8 cellular contexts compared by ENCODE assay signal in the genomic region with DNA sequence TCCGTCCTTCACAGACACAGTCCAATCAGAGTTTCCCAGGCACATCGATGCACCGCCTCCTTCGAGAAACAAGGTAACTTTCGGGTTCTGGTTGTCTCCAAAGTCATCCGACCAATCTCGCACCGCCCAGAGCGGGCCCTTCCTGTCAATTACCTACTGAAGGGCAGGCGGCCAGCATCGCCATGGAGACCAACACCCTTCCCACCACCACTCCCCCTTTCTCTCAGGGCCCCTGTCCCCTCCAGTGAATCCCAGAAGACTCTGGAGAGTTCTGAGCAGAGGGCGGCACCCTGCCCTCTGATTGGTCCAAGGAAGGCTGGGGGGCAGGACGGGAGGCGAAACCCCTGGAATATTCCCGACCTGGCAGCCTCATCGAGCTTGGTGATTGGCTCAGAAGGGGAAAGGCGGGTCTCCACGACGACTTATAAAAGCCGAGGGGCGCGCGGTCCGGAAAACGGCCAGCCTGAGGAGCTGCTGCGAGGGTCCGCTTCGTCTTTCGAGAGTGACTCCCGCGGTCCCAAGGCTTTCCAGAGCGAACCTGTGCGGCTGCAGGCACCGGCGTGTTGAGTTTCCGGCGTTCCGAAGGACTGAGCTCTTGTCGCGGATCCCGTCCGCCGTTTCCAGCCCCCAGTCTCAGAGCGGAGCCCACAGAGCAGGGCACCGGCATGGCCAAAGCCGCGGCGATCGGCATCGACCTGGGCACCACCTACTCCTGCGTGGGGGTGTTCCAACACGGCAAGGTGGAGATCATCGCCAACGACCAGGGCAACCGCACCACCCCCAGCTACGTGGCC. TPM values are rescaled to one million over a fixed set of nuclear protein-coding genes. Genes with fewer than 3 reads are reported as not detected.
DNase-seq lines count a peak whose midpoint lies in the region; ATAC-seq and TF ChIP-seq lines count a peak whose summit lies in the region.

HSPA1B (plus strand) TSS at position 453 of the 794 bp plus-strand sequence; CDS start at position 666, 213 bp downstream.

- H3K79me2 ChIP-seq in MM.1S (ENCODE audit: low read length) (peaks cover 35% of the 10 kb centered on the region), neural progenitor cell (ENCODE audit: low read depth) (peaks cover 24% of the 10 kb centered on the region)

- peaks cover 2% of the 10 kb centered on the region for H3K27me3 Mint-ChIP-seq in neural progenitor cell (ENCODE audit: insufficient read depth, low read depth)

- peaks cover 3% of the 10 kb centered on the region for H3K36me3 ChIP-seq in HAP-1 (replicated peaks)
- H3K36me3 ChIP-seq in MM.1S (replicated peaks; ENCODE audit: insufficient read depth, low read length) = no peaks in the 10 kb centered on the region
- H3K36me3 ChIP-seq in SJCRH30 = no peaks in the 10 kb centered on the region
- no peaks in the 10 kb centered on the region for H3K36me3 ChIP-seq in neural progenitor cell

- peak within 1 kb of the TSS; percentile 96 for H3K4me2 ChIP-seq in MM.1S (ENCODE audit: low read depth, low read length)
- peak within 1 kb of the TSS; percentile 85 for H3K4me2 ChIP-seq in neural progenitor cell

- no peak for TF ChIP-seq CTCF in MM.1S (IDR thresholded peaks at IDR 0.05; ENCODE audit: low read length)
- TF ChIP-seq CTCF in foreskin keratinocyte (conservative IDR thresholded peaks at IDR 0.05) = no peak
- TF ChIP-seq CTCF in neural progenitor cell (IDR thresholded peaks at IDR 0.05) = no peak

- H3K27me3 ChIP-seq in HAP-1 (ENCODE audit: low read depth) (no peaks in the 10 kb centered on the region), MM.1S (replicated peaks; ENCODE audit: insufficient read depth, low read length) (no peaks in the 10 kb centered on the region), SJCRH30 (no peaks in the 10 kb centered on the region), foreskin keratinocyte (no peaks in the 10 kb centered on the region), neural progenitor cell (peaks cover 4% of the 10 kb centered on the region)

- H3K9me3 ChIP-seq in HAP-1 (no peaks in the 10 kb centered on the region), MM.1S (replicated peaks; ENCODE audit: insufficient read depth, low read length) (no peaks in the 10 kb centered on the region), SJCRH30 (replicated peaks) (no peaks in the 10 kb centered on the region), neural progenitor cell (ENCODE audit: low read depth) (no peaks in the 10 kb centered on the region)

- H3K36me3 Mint-ChIP-seq in neural progenitor cell = no peaks in the 10 kb centered on the region

- H3F3A ChIP-seq in MM.1S (ENCODE audit: insufficient read depth, low read length) (peaks cover 40% of the 10 kb centered on the region), neural progenitor cell (ENCODE audit: low read depth) (peaks cover 39% of the 10 kb centered on the region)

- H3K27ac ChIP-seq in MM.1S (ENCODE audit: low read length) (peak within 1 kb of the TSS; percentile 82), SJCRH30 (peak within 1 kb of the TSS; percentile 67), foreskin keratinocyte (peak within 1 kb of the TSS; percentile 93), neural progenitor cell (peak within 1 kb of the TSS; percentile 73)

- peaks cover 45% of the 10 kb centered on the region for H3K4me1 Mint-ChIP-seq in neural progenitor cell

- peak; percentile 70 for ATAC-seq in foreskin keratinocyte

- peak within 1 kb of the TSS; percentile 94 for H3K4me3 ChIP-seq in HAP-1
- H3K4me3 ChIP-seq in MM.1S (ENCODE audit: low read length) = peak within 1 kb of the TSS; percentile 80
- H3K4me3 ChIP-seq in SJCRH30 = peak within 1 kb of the TSS; percentile 60
- H3K4me3 ChIP-seq in neural progenitor cell = peak within 1 kb of the TSS; percentile 58

- peaks cover 39% of the 10 kb centered on the region for H3K4me1 ChIP-seq in HAP-1
- H3K4me1 ChIP-seq in MM.1S (ENCODE audit: low read length) = peaks cover 15% of the 10 kb centered on the region; the same call in 1 of the 2 replicates
- no peaks in the 10 kb centered on the region for H3K4me1 ChIP-seq in SJCRH30
- peaks cover 35% of the 10 kb centered on the region for H3K4me1 ChIP-seq in foreskin keratinocyte
- peaks cover 8% of the 10 kb centered on the region for H3K4me1 ChIP-seq in neural progenitor cell

- H3K9me3 Mint-ChIP-seq in neural progenitor cell = no peaks in the 10 kb centered on the region

- H3K4me3 Mint-ChIP-seq in neural progenitor cell = peak within 1 kb of the TSS; percentile 89

- no peaks in the 10 kb centered on the region for H3K9me2 ChIP-seq in MM.1S (replicated peaks; ENCODE audit: insufficient read depth, low read length)

- peak; percentile 100 for DNase-seq in G401 (ENCODE audit: low spot score)
- peak; percentile 99 to 100 for DNase-seq in HAP-1 (ENCODE audit: low spot score in 2 of 2)
- peak; percentile 99 for DNase-seq in MM.1S
- peak; percentile 98 to 99 for DNase-seq in SJCRH30
- DNase-seq in activated naive CD4-positive, alpha-beta T cell (lab: John Stamatoyannopoulos, UW) = peak; percentile 79 to 87 (median 84)
- peak; percentile 99 to 100 for DNase-seq in foreskin keratinocyte
- peak; percentile 99 for DNase-seq in neural progenitor cell (ENCODE audit: low spot score)
- DNase-seq in stromal cell of bone marrow (ENCODE audit: low read depth) = peak; percentile 99

- H2AFZ ChIP-seq in MM.1S (ENCODE audit: low read length) (peak within 1 kb of the TSS; percentile 62), neural progenitor cell (replicated peaks) (peak within 1 kb of the TSS; percentile 48)

- H4K20me1 ChIP-seq in MM.1S (ENCODE audit: insufficient read depth, low read length) (no peaks in the 10 kb centered on the region; the same call in 1 of the 2 replicates), neural progenitor cell (ENCODE audit: low read depth) (no peaks in the 10 kb centered on the region)

- peak within 1 kb of the TSS; percentile 65 for H3K9ac ChIP-seq in MM.1S (ENCODE audit: low read length)
- H3K9ac ChIP-seq in neural progenitor cell = no peak within 1 kb of the TSS

- peak within 1 kb of the TSS; percentile 99 for H3K27ac Mint-ChIP-seq in neural progenitor cell

- in situ Hi-C loops in G401 (cut with HindIII; ENCODE audit: low sequenced_read_pairs) = no loop called here
- in situ Hi-C loops in HAP-1 (cut with MboI; ENCODE audit: low sequenced_read_pairs) = no loop called here

RNA-seq across cellular contexts. Expression of gene HSPA1B, which starts in this region (rescaled TPM):
- 201 and 209 TPM in 2 replicates for total RNA-seq in G401 (2014; rRNA removed; shearing (Covaris generic))
- 106 and 118 TPM in 2 replicates for total RNA-seq in SJCRH30 (2014; rRNA removed; shearing (Covaris generic))
- total RNA-seq in foreskin keratinocyte (102 and 117 TPM in 2 replicates), neural progenitor cell (ENCODE audit: low replicate concordance) (35.3 and 65.1 TPM in 2 replicates)
- polyA plus RNA-seq in foreskin keratinocyte = 54.9 and 76.7 TPM in 2 replicates

Comparison
In these comparisons a context has a peak if more than half of its experiments do, and no peak if none do; other contexts are left out.
1. Peak in every context shown above with its lines: DNase-seq, ATAC-seq, H3K4me3 ChIP-seq and H3K27ac ChIP-seq.